In genomic region chr5:34658023-34658422, GRCh38 we compare ENCODE assay signal across 8 cellular contexts. TPM values are rescaled to one million over a fixed set of nuclear protein-coding genes. Genes with fewer than 3 reads are reported as not detected.
DNase-seq lines count a peak whose midpoint lies in the region; ATAC-seq and TF ChIP-seq lines count a peak whose summit lies in the region.

No MANE protein-coding gene starts in this region.

- DNase-seq in cardiac muscle cell (ENCODE audit: low read depth in 1 of 2, low spot score in 1 of 2), result peak in 1 of 2 donors; percentile 21
- no peak for DNase-seq in Right ventricle myocardium inferior (ENCODE audit: missing footprints)
- DNase-seq in activated CD4-positive, alpha-beta memory T cell treated with anti-CD3 and anti-CD28 coated beads, Interleukin-2, amount 10 ng/mL, durations not matched to agents 7 days and 5 days, result no peak
- DNase-seq in immature natural killer cell, result no peak
- DNase-seq in upper lobe of left lung, result no peak
- DNase-seq in GDM1 (lab: John Stamatoyannopoulos, UW), result no peak

- intact Hi-C loops in Right ventricle myocardium inferior (cut with DNase I), result loop anchor here (10.0 kb wide), 1 partner anchor 237 kb away; no protein-coding TSS in a partner anchor

- peaks cover 41% of the 10 kb centered on the region for H3K27me3 Mint-ChIP-seq in activated CD4-positive, alpha-beta memory T cell treated with anti-CD3 and anti-CD28 coated beads, Interleukin-2, amount 10 ng/mL, durations not matched to agents 7 days and 5 days
- peaks cover 2 to 30% (median 10%) of the 10 kb centered on the region in 3 donors for H3K27me3 Mint-ChIP-seq in immature natural killer cell (ENCODE audit: low read depth in 3 of 3)

- ATAC-seq in Right ventricle myocardium inferior (no peak), upper lobe of left lung (ENCODE audit: low FRiP score in 2 of 2) (no peak), GM21515 (IDR thresholded peaks at IDR 0.05; ENCODE audit: unreplicated experiment) (no peak), HG03469 (IDR thresholded peaks at IDR 0.05; ENCODE audit: unreplicated experiment) (no peak)

- H3K4me1 ChIP-seq in cardiac muscle cell (ENCODE audit: low read depth) (peaks cover 4% of the 10 kb centered on the region), upper lobe of left lung (peaks cover 11 to 37% (median 21%) of the 10 kb centered on the region in 4 donors)

- H3K9me3 ChIP-seq in cardiac muscle cell (ENCODE audit: low read depth) (no peaks in the 10 kb centered on the region), upper lobe of left lung (no peaks in the 10 kb centered on the region)

- peaks cover 2% of the 10 kb centered on the region for H3K36me3 Mint-ChIP-seq in activated CD4-positive, alpha-beta memory T cell treated with anti-CD3 and anti-CD28 coated beads, Interleukin-2, amount 10 ng/mL, durations not matched to agents 7 days and 5 days (ENCODE audit: low read depth)
- H3K36me3 Mint-ChIP-seq in immature natural killer cell, result no peaks in the 10 kb centered on the region

- H3K27me3 ChIP-seq in cardiac muscle cell, result no peaks in the 10 kb centered on the region
- peaks cover 0 to 7% (median 0%) of the 10 kb centered on the region in 4 donors for H3K27me3 ChIP-seq in upper lobe of left lung

- CTCF ChIA-PET in activated CD4-positive, alpha-beta memory T cell treated with anti-CD3 and anti-CD28 coated beads, Interleukin-2, amount 10 ng/mL, durations not matched to agents 7 days and 5 days (lab: Charles Lee), result interaction anchor here (0.6 kb wide), 1 partner anchor 155 kb away, joined by 3 read pairs; no protein-coding TSS in a partner anchor

- H3K36me3 ChIP-seq in cardiac muscle cell, result no peaks in the 10 kb centered on the region
- no peaks in the 10 kb centered on the region for H3K36me3 ChIP-seq in upper lobe of left lung

- no peak overlapping the region for H3K27ac ChIP-seq in cardiac muscle cell
- peak overlapping the region; percentile 31 to 94 (median 93) for H3K27ac ChIP-seq in upper lobe of left lung

- no peaks in the 10 kb centered on the region for H3K9me3 Mint-ChIP-seq in activated CD4-positive, alpha-beta memory T cell treated with anti-CD3 and anti-CD28 coated beads, Interleukin-2, amount 10 ng/mL, durations not matched to agents 7 days and 5 days
- no peaks in the 10 kb centered on the region for H3K9me3 Mint-ChIP-seq in immature natural killer cell

- H3K4me3 Mint-ChIP-seq in activated CD4-positive, alpha-beta memory T cell treated with anti-CD3 and anti-CD28 coated beads, Interleukin-2, amount 10 ng/mL, durations not matched to agents 7 days and 5 days, result peak overlapping the region; percentile 27
- H3K4me3 Mint-ChIP-seq in immature natural killer cell, result peak overlapping the region; percentile 75 to 85 (median 77)

- TF ChIP-seq POLR2A in upper lobe of left lung (IDR thresholded peaks at IDR 0.05), result no peak

- TF ChIP-seq CTCF in cardiac muscle cell (IDR thresholded peaks at IDR 0.05; ENCODE audit: low read depth, low read length) (no peak), upper lobe of left lung (IDR thresholded peaks at IDR 0.05) (no peak)

- WGBS in upper lobe of left lung, 2 donors, result 35 to 58% methylated on average over 4 of the region's 4 CpGs

- peak overlapping the region; percentile 77 for H3K4me3 ChIP-seq in cardiac muscle cell
- peak overlapping the region; percentile 69 to 91 (median 80) for H3K4me3 ChIP-seq in upper lobe of left lung

- TF ChIP-seq EP300 in upper lobe of left lung (IDR thresholded peaks at IDR 0.05), result no peak

- no peak overlapping the region for H3K27ac Mint-ChIP-seq in activated CD4-positive, alpha-beta memory T cell treated with anti-CD3 and anti-CD28 coated beads, Interleukin-2, amount 10 ng/mL, durations not matched to agents 7 days and 5 days
- H3K27ac Mint-ChIP-seq in immature natural killer cell, result peak overlapping the region in 1 of 6 donors; percentile 53

- POLR2A ChIA-PET in activated CD4-positive, alpha-beta memory T cell treated with anti-CD3 and anti-CD28 coated beads, Interleukin-2, amount 10 ng/mL, durations not matched to agents 7 days and 5 days (lab: Charles Lee), result no interaction called here

- H3K4me1 Mint-ChIP-seq in activated CD4-positive, alpha-beta memory T cell treated with anti-CD3 and anti-CD28 coated beads, Interleukin-2, amount 10 ng/mL, durations not matched to agents 7 days and 5 days, result peaks cover 15% of the 10 kb centered on the region
- H3K4me1 Mint-ChIP-seq in immature natural killer cell, result peaks cover 19 to 28% of the 10 kb centered on the region in 2 donors

RNA-seq across cellular contexts. Expression of gene RAI14, which starts 1.9 kb away (rescaled TPM):
- total RNA-seq in cardiac muscle cell, result 11.6 and 12.8 TPM in 2 replicates
- polyA plus RNA-seq in cardiac muscle cell, result 9.6 and 13.4 TPM in 2 replicates
- total RNA-seq in Right ventricle myocardium inferior, result 6.7 TPM
- 1 to 10 TPM in 1 of 2 experiments, under 1 TPM in 1; 0.76 to 1.0 TPM for total RNA-seq in activated CD4-positive, alpha-beta memory T cell treated with anti-CD3 and anti-CD28 coated beads, Interleukin-2, amount 10 ng/mL, durations not matched to agents 7 days and 5 days
- polyA plus RNA-seq in immature natural killer cell, result 1 to 10 TPM in 1 of 3 donors, under 1 TPM in 1, not detected in 1; 0.97 to 6.6 TPM
- total RNA-seq in upper lobe of left lung, result 10 to 100 TPM; 34.0 to 88.6 (median 67.9) TPM
